Comparison of ENCODE assay signal across 1 cellular context in the genomic region with DNA sequence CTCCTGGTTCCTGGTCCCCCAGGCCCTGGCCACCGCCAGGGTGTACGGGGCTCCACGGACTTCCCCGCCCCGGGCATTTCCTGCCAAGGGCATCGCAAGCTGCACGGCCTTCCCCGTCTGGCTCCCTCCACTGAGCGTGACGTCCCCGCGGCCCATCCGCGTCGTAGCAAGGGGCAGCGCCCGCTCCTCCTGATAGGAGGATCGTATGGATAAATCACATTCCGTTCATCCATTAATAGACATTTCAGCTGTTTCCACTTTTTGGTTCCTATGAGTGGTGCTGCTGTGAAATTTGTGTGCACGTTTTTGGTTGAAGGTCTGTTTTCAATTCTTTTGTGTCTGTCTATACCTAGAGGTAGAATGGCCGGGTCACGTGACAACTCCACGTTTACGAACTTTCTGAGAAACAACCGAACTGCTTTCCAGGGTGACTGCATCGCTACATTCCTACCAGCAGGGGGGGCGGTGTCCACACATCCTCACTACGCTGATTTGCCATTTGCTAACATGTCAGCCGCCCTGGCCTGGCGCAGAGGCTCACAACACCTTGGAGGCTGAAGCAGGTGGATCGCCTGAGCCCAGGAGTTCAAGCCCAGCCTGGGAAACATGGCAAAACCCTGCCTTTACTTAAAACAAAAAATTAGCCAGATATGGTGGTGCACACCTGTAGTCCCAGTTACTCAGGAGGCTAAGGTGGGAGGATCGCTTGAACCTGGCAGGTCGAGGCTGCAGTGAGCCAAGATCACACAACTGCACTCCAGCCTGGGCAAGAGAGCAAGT.
TF ChIP-seq lines count a peak whose summit lies in the region.

No MANE protein-coding gene starts in this region.

TF ChIP-seq in WTC11, 78 proteins besides CTCF, POLR2A, EP300 and RAD21 (continued from another document):
- TF ChIP-seq HMGA2 (CRISPR knock-in tag; IDR thresholded peaks at IDR 0.05) (no peak), ETV6 (CRISPR knock-in tag; IDR thresholded peaks at IDR 0.05) (peak; percentile 66; the same call in 1 of the 2 replicates), FOXK1 (CRISPR knock-in tag; IDR thresholded peaks at IDR 0.05) (peak; percentile 59; the same call in 1 of the 2 replicates), OVOL2 (CRISPR knock-in tag; IDR thresholded peaks at IDR 0.05; ENCODE audit: borderline replicate concordance) (no peak), ZNF219 (CRISPR knock-in tag; IDR thresholded peaks at IDR 0.05; ENCODE audit: borderline replicate concordance) (no peak), SMAD3 (CRISPR knock-in tag; IDR thresholded peaks at IDR 0.05; ENCODE audit: borderline replicate concordance) (no peak), NR2C2 (CRISPR knock-in tag; IDR thresholded peaks at IDR 0.05) (no peak), ZNF396 (CRISPR knock-in tag; IDR thresholded peaks at IDR 0.05; ENCODE audit: borderline replicate concordance) (no peak), MAX (CRISPR knock-in tag; IDR thresholded peaks at IDR 0.05) (peak; percentile 55; the same call in 1 of the 2 replicates), USF1 (CRISPR knock-in tag; IDR thresholded peaks at IDR 0.05) (peak; percentile 93)
